24 cellular contexts compared by ENCODE assay signal in the genomic region with DNA sequence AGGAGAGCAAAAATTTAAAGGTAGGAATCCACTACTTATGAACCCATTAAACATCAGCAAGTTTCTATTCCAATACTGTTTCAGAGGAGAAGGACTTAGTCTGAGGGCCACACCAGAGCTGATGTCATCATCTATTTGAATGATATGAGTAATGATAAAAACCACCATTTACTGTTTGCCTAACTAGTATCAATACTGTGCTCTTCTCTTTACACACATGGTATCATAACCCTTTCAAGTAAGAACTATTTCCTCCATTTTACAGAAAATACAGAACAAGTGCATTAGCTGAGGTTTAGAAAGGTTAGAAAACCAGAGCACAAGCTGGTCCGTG.
A peak's percentile ranks its signal among the peaks of the same experiment; 100 is the strongest.
DNase-seq lines count a peak whose midpoint lies in the region; ATAC-seq and TF ChIP-seq lines count a peak whose summit lies in the region.
"Had no signal": no experiment of that assay in that cellular context is flagged by ENCODE, and none has a peak within 500 bp of the region (broad histone marks: within the 10 kb centered on the region; RNA-seq: fewer than 3 reads in every experiment).

No MANE protein-coding gene starts in this region.

- DNase-seq in Daoy (ENCODE audit: low read depth), result peak; percentile 27
- peak; percentile 39 for DNase-seq in NCI-H69 (lab: John Stamatoyannopoulos, UW)
- peak; percentile 5 for DNase-seq in iris pigment epithelial cell (ENCODE audit: low read depth)
- no peak for DNase-seq in nucleus accumbens (lab: John Stamatoyannopoulos, UW)
- no peak for DNase-seq in NCI-H2196 treated with DMSO at 0.1 percent for 48 hours (lab: John Stamatoyannopoulos, UW; ENCODE audit: unreplicated experiment)
- no peak for DNase-seq in GM13976 (ENCODE audit: low spot score)
- DNase-seq: CD4-positive, alpha-beta memory T cell; central memory CD4-positive, alpha-beta T cell; DMS79 treated with DMSO at 0.1 percent for 48 hours; lower lobe of right lung; NCI-H1092 treated with DMSO at 0.1 percent for 48 hours; NCI-H2171 treated with DMSO at 0.1 percent for 48 hours; NCI-H82; pancreas; PC-9; stimulated activated CD4-positive, alpha-beta T cell treated with anti-CD3 and anti-CD28 coated beads, Interleukin-1b, Interleukin-23, amount 100 ng/mL, for 48 hours; stomach; upper lobe of right lung had no signal

- in situ Hi-C loops in GM13976 (cut with MboI; ENCODE audit: low sequenced_read_pairs, unreplicated experiment), result no loop called here

- ATAC-seq in GM21423 (IDR thresholded peaks at IDR 0.05; ENCODE audit: unreplicated experiment) (peak; percentile 58), HG03045 (IDR thresholded peaks at IDR 0.05; ENCODE audit: unreplicated experiment) (no peak)
- ATAC-seq: activated CD4-positive, CD25-positive, alpha-beta regulatory T cell treated with anti-CD3 and anti-CD28 coated beads, Interleukin-2, amount 50 U/mL, for 24 hours; esophagus mucosa; K562; lower lobe of right lung; pancreas; sciatic nerve; upper lobe of right lung had no signal

- no peak for TF ChIP-seq CTCF in GM13976 (IDR thresholded peaks at IDR 0.05; ENCODE audit: borderline replicate concordance, control extremely low read depth, extremely low read depth, insufficient read depth, missing control alignments)

Comparison
In these comparisons a context has a peak if more than half of its experiments do, and no peak if none do; other contexts are left out.
1. DNase-seq: peak in Daoy (single experiment), NCI-H69 (single experiment) and iris pigment epithelial cell (single experiment); none in nucleus accumbens (0 of 56), NCI-H2196 treated with DMSO at 0.1 percent for 48 hours (single experiment) and GM13976 (single experiment).